Comparison of ENCODE assay signal across 9 cellular contexts in the genomic region with DNA sequence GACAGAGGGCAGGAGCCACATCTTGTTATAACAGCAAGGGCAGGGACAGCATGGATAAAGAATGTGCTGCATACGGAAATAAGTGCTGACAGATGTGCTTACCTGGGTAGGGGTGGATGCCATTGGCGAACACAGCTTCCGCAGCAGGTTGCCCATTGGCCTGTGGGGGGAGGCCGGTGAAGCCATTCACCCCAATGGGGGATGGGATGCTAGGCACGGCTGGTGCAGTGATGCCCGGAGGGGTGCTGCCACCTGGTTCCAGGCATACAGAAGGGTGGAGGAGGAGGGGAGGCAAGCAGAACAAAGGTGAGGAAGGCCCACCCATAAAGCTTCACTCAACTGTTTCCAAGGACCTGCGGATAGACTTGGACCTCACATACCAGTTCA.
"Had no signal": no experiment of that assay in that cellular context is flagged by ENCODE, and none has a peak within 500 bp of the region (broad histone marks: within the 10 kb centered on the region; RNA-seq: fewer than 3 reads in every experiment).

No MANE protein-coding gene starts in this region.

- H3K9me3 Mint-ChIP-seq: GM23338, HFFc6 had no signal

- FAIRE-seq: H54 had no signal

- H3K4me2 ChIP-seq: GM23338 had no signal

- H3K9ac ChIP-seq: GM23248 had no signal

- H3K9me3 ChIP-seq: HAP-1 had no signal

- H3K36me3 ChIP-seq: HAP-1 had no signal

- H2AFZ ChIP-seq: GM23248, GM23338 had no signal

- ATAC-seq: HCT116 had no signal

- H3K4me3 Mint-ChIP-seq: GM23338, H9, HFFc6 had no signal

- H3K27ac ChIP-seq: GM23248 had no signal

- H3K27ac Mint-ChIP-seq: GM23338, H9, HFFc6 had no signal

- DNase-seq: GOT3, H9, HCEC 1CT had no signal

- H3K4me1 ChIP-seq: HAP-1 had no signal

- H3K4me3 ChIP-seq: GM23248, GM23338, HAP-1 had no signal
